Comparison of ENCODE assay signal across 20 cellular contexts in the genomic region with DNA sequence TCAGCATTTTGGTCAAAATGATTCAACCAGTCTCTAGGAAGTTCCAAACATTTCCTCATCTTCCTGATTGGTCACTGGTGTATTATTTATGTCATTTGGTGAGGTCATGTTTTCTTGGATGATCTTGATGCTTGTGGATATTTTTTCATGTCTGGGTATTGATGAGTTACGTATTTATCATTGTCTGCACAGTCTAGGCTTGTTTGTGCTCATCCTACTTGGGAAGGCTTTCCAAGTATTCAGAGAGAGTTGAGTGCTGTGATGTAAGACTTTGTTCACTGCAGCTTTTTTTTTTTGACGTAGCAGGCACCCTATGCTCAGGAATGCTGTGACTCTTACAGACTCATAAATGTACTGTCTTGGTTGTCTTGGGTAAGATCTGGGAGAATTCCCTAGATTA.
"Had no signal": no experiment of that assay in that cellular context is flagged by ENCODE, and none has a peak within 500 bp of the region (broad histone marks: within the 10 kb centered on the region; RNA-seq: fewer than 3 reads in every experiment).

No MANE protein-coding gene starts in this region.

- ATAC-seq: left lobe of liver; mucosa of descending colon; naive thymus-derived CD8-positive, alpha-beta T cell; stimulated activated memory B cell treated with anti-CD40 and anti-IgM and Interleukin-4, amounts not matched to agents 10 μg/mL and 1 μg/mL and 100 μg/mL, for 72 hours had no signal

- H3K27ac Mint-ChIP-seq: naive thymus-derived CD8-positive, alpha-beta T cell; stimulated activated memory B cell treated with anti-CD40 and anti-IgM and Interleukin-4, amounts not matched to agents 10 μg/mL and 1 μg/mL and 100 μg/mL, for 72 hours; stimulated activated naive CD8-positive, alpha-beta T cell treated with anti-CD3 and anti-CD28 coated beads, Interleukin-15, Interleukin-2, amounts not matched to agents 100 ng/mL and 50 ng/mL, for 24 hours had no signal

- H3K27ac ChIP-seq: epithelial cell of prostate, esophagus muscularis mucosa, hepatocyte, right atrium auricular region, thoracic aorta, transverse colon had no signal

- H3K36me3 Mint-ChIP-seq: naive thymus-derived CD8-positive, alpha-beta T cell; stimulated activated memory B cell treated with anti-CD40 and anti-IgM and Interleukin-4, amounts not matched to agents 10 μg/mL and 1 μg/mL and 100 μg/mL, for 72 hours had no signal

- DNase-seq: effector memory CD4-positive, alpha-beta T cell; foreskin melanocyte; head of caudate nucleus; mucosa of descending colon; naive thymus-derived CD8-positive, alpha-beta T cell; posterior cingulate gyrus; stimulated activated CD4-positive, alpha-beta T cell treated with anti-CD3 and anti-CD28 coated beads, Interleukin-4, amount 100 ng/mL, for 1 hour; stimulated activated CD8-positive, alpha-beta memory T cell treated with anti-CD3 and anti-CD28 coated beads, Interleukin-4, amount 100 ng/mL, for 48 hours; transverse colon had no signal

- H3K36me3 ChIP-seq: esophagus muscularis mucosa, right atrium auricular region, thoracic aorta, transverse colon had no signal

- H3K4me1 Mint-ChIP-seq: central memory CD8-positive, alpha-beta T cell; naive thymus-derived CD8-positive, alpha-beta T cell; neural crest cell; stimulated activated memory B cell treated with anti-CD40 and anti-IgM and Interleukin-4, amounts not matched to agents 10 μg/mL and 1 μg/mL and 100 μg/mL, for 72 hours had no signal

- H3K27me3 ChIP-seq: esophagus muscularis mucosa, hepatocyte, right atrium auricular region, transverse colon had no signal

- H3K4me3 Mint-ChIP-seq: central memory CD8-positive, alpha-beta T cell; naive thymus-derived CD8-positive, alpha-beta T cell; neural crest cell; stimulated activated memory B cell treated with anti-CD40 and anti-IgM and Interleukin-4, amounts not matched to agents 10 μg/mL and 1 μg/mL and 100 μg/mL, for 72 hours; stimulated activated naive CD8-positive, alpha-beta T cell treated with anti-CD3 and anti-CD28 coated beads, Interleukin-15, Interleukin-2, amounts not matched to agents 100 ng/mL and 50 ng/mL, for 24 hours had no signal

- H3K4me1 ChIP-seq: right atrium auricular region, transverse colon had no signal

- H2AFZ ChIP-seq: hepatocyte had no signal

- H3K9me3 ChIP-seq: right atrium auricular region had no signal

- H3K27me3 Mint-ChIP-seq: central memory CD8-positive, alpha-beta T cell; naive thymus-derived CD8-positive, alpha-beta T cell; stimulated activated memory B cell treated with anti-CD40 and anti-IgM and Interleukin-4, amounts not matched to agents 10 μg/mL and 1 μg/mL and 100 μg/mL, for 72 hours; stimulated activated naive CD8-positive, alpha-beta T cell treated with anti-CD3 and anti-CD28 coated beads, Interleukin-15, Interleukin-2, amounts not matched to agents 100 ng/mL and 50 ng/mL, for 24 hours had no signal

- H3K4me3 ChIP-seq: esophagus muscularis mucosa, hepatocyte, mucosa of descending colon, right atrium auricular region, smooth muscle cell, thoracic aorta, transverse colon had no signal

- H3K4me2 ChIP-seq: hepatocyte, smooth muscle cell had no signal
